In genomic region chrX:52935469-52935783, GRCh38 we compare ENCODE assay signal across 8 cellular contexts. TPM values are rescaled to one million over a fixed set of nuclear protein-coding genes. Genes with fewer than 3 reads are reported as not detected.
DNase-seq lines count a peak whose midpoint lies in the region; ATAC-seq, FAIRE-seq and TF ChIP-seq lines count a peak whose summit lies in the region.
"Not testable (repeated sequence)": the region's sequence is repeated elsewhere in the genome, so short reads cannot be mapped to it uniquely, and the experiment has no call there.

No MANE protein-coding gene starts in this region.

- TSS peak; percentile 94 for BruUV-seq in HepG2 (replicated peaks; lab: Mats Ljungman, UMichigan)

- no CpG with 5 or more reads among the region's 10 CpGs for WGBS in HepG2 (ENCODE audit: low lambda C conversion rate)
- WGBS in pancreas, 2 donors = 2 to 4% methylated on average over 10 of the region's 10 CpGs
- 1% methylated on average over 10 of the region's 10 CpGs; no CpG with 5 or more reads in 1 of the 2 donors for WGBS in tibial nerve, 2 donors

- TF ChIP-seq CTCF in GM06990 (IDR thresholded peaks at IDR 0.05; ENCODE audit: insufficient read depth, low read length, poor library complexity, severe bottlenecking) = peak; percentile 15
- TF ChIP-seq CTCF in WERI-Rb-1 (IDR thresholded peaks at IDR 0.05; ENCODE audit: low read depth, low read length); brain (conservative IDR thresholded peaks at IDR 0.05); fibroblast of mammary gland (conservative IDR thresholded peaks at IDR 0.05; ENCODE audit: control insufficient read depth, insufficient read depth, low read depth, low read length); HepG2 (CRISPR knock-in tag; IDR thresholded peaks at IDR 0.05); pancreas (IDR thresholded peaks at IDR 0.05); tibial nerve (IDR thresholded peaks at IDR 0.05): not testable (repeated sequence)

- TF ChIP-seq EP300 in HepG2 (IDR thresholded peaks at IDR 0.05; ENCODE audit: low read depth in 2 of 2, low read length in 2 of 2); HepG2 (CRISPR knock-in tag; IDR thresholded peaks at IDR 0.05; ENCODE audit: borderline replicate concordance); tibial nerve (IDR thresholded peaks at IDR 0.05): not testable (repeated sequence)

- peak overlapping the region; percentile 99 to 100 (median 99) for H3K27ac Mint-ChIP-seq in brain

- in situ Hi-C loops in HepG2 (cut with HindIII; ENCODE audit: extremely low pct_ligation_motif_present, low pct_unique_long_range_greater_than_20kb) = not testable (repeated sequence)

- not testable (repeated sequence) for TF ChIP-seq RAD21 in HepG2 (CRISPR knock-in tag; IDR thresholded peaks at IDR 0.05)

- H3K36me3 Mint-ChIP-seq in brain = not testable (repeated sequence)

- H3K27me3 ChIP-seq in GM06990 (replicated peaks; ENCODE audit: control insufficient read depth, insufficient read depth, low read length); HUES6 (ENCODE audit: control insufficient read depth, insufficient read depth, low read length); WERI-Rb-1 (ENCODE audit: insufficient read depth, low read depth, severe bottlenecking); HepG2 (ENCODE audit: control insufficient read depth in 1 of 2, insufficient read depth in 2 of 2, low read length in 2 of 2); pancreas; tibial nerve: not testable (repeated sequence)

- H3K4me3 ChIP-seq in GM06990 (replicated peaks; ENCODE audit: low read depth, low read length) = peak overlapping the region; percentile 82
- peak overlapping the region; percentile 86 for H3K4me3 ChIP-seq in HUES6 (ENCODE audit: low read depth, low read length)
- peak overlapping the region; percentile 53 for H3K4me3 ChIP-seq in WERI-Rb-1 (ENCODE audit: low read depth, low read length)
- H3K4me3 ChIP-seq in fibroblast of mammary gland (ENCODE audit: control insufficient read depth, low read depth, low read length) = peak overlapping the region; percentile 88
- peak overlapping the region; percentile 70 to 79 (median 71) for H3K4me3 ChIP-seq in HepG2 (replicated peaks in 1 of 3; ENCODE audit: insufficient read depth in 1 of 3, low read depth in 2 of 3, low read length in 3 of 3)
- peak overlapping the region; percentile 42 to 74 (median 60) for H3K4me3 ChIP-seq in pancreas
- H3K4me3 ChIP-seq in tibial nerve = peak overlapping the region; percentile 45 to 64 (median 50)

- not testable (repeated sequence) for DNase-seq in GM06990 (ENCODE audit: extremely low read depth, insufficient read length); WERI-Rb-1; fibroblast of mammary gland (ENCODE audit: low read depth); HepG2 (ENCODE audit: low spot score); pancreas; tibial nerve (ENCODE audit: low spot score in 2 of 2)

- not testable (repeated sequence) for H3K27me3 Mint-ChIP-seq in brain

- FAIRE-seq in HepG2 (lab: Jason Lieb, UNC); pancreas (lab: Jason Lieb, UNC): not testable (repeated sequence)

- H3K36me3 ChIP-seq in GM06990 (ENCODE audit: control insufficient read depth, insufficient read depth, low read length); HUES6 (ENCODE audit: control insufficient read depth, insufficient read depth, low read length); WERI-Rb-1; HepG2 (replicated peaks in 1 of 2; ENCODE audit: control insufficient read depth in 1 of 2, insufficient read depth in 2 of 2, low read length in 2 of 2); pancreas; tibial nerve: not testable (repeated sequence)

- H4K20me1 ChIP-seq in HepG2 (ENCODE audit: insufficient read depth, low read length) = not testable (repeated sequence)

- peaks cover 0 to 13% (median 0%) of the 10 kb centered on the region in 5 experiments for H3K9me3 Mint-ChIP-seq in brain

- H3K9ac ChIP-seq in HUES6 (ENCODE audit: low read length) (peak overlapping the region; percentile 97), HepG2 (ENCODE audit: insufficient read depth, low read depth, low read length) (peak overlapping the region; percentile 83)

- H3K9me3 ChIP-seq in HUES6 (ENCODE audit: control insufficient read depth, insufficient read depth, low read depth, low read length); WERI-Rb-1 (ENCODE audit: severe bottlenecking); HepG2 (ENCODE audit: low read length); pancreas; tibial nerve: not testable (repeated sequence)

- H2AFZ ChIP-seq in HepG2 (ENCODE audit: low read length) = not testable (repeated sequence)

- CTCF ChIA-PET in HepG2 (lab: Yijun Ruan, JAX; ENCODE audit: low intra/inter-chr PET ratio, low total read pairs) = not testable (repeated sequence)

- POLR2A ChIA-PET in HepG2 (lab: Yijun Ruan, JAX) = interaction anchor here (1.0 kb wide), 1 partner anchor 60 kb away, joined by 7 read pairs; no protein-coding TSS in a partner anchor

- not testable (repeated sequence) for H3K4me1 ChIP-seq in HUES6 (ENCODE audit: control insufficient read depth, insufficient read depth, low read length); pancreas; tibial nerve
- peaks cover 13% of the 10 kb centered on the region for H3K4me1 ChIP-seq in HepG2 (ENCODE audit: insufficient read depth, low read length)

- ATAC-seq in HepG2 = peak; percentile 23
- peak in 3 of 4 donors; percentile 6 to 11 (median 7) for ATAC-seq in pancreas

- peak overlapping the region; percentile 95; the same call in 1 of the 2 replicates for H3K27ac ChIP-seq in HUES6 (ENCODE audit: low read depth, low read length)
- peak overlapping the region; percentile 97 for H3K27ac ChIP-seq in WERI-Rb-1
- peak overlapping the region; percentile 80 for H3K27ac ChIP-seq in HepG2 (ENCODE audit: extremely low read length, insufficient read depth, low read length)
- peak overlapping the region; percentile 87 to 97 (median 94) for H3K27ac ChIP-seq in pancreas
- peak overlapping the region; percentile 95 to 98 (median 96) for H3K27ac ChIP-seq in tibial nerve

- intact Hi-C loops in HepG2 (cut with micrococcal nuclease; ENCODE audit: unreplicated experiment); pancreas (cut with DNase I): not testable (repeated sequence)

- H3K4me3 Mint-ChIP-seq in brain = peak overlapping the region; percentile 88 to 96 (median 90)

- TF ChIP-seq POLR2A in HepG2 (IDR thresholded peaks at IDR 0.05; ENCODE audit: insufficient read depth in 1 of 2, low read depth in 2 of 2, low read length in 2 of 2); tibial nerve (IDR thresholded peaks at IDR 0.05): not testable (repeated sequence)

- H3K79me2 ChIP-seq in HepG2 (ENCODE audit: insufficient read depth, low read length) = not testable (repeated sequence)

- H3K4me2 ChIP-seq in HepG2 (ENCODE audit: low read depth, low read length) = peak overlapping the region; percentile 74

- H3K4me1 Mint-ChIP-seq in brain = peaks cover 15% of the 10 kb centered on the region

RNA-seq across cellular contexts. Expression of gene FAM156A, which starts 22.9 kb away (rescaled TPM):
- polyA plus RNA-seq in brain (ENCODE audit: insufficient read depth, low read depth, low replicate concordance) (8.4 TPM), HepG2 (2011; rRNA removed) (53.8 and 57.9 TPM in 2 replicates), pancreas (10 to 100 TPM; 14.2 to 23.0 TPM)
- total RNA-seq in HepG2 (2016; rRNA removed; fragmentation: Illumina TruSeq; extraction: Trizol) (7.2 and 15.4 TPM in 2 replicates), pancreas (10 to 100 TPM in 2 of 6 donors, 1 to 10 TPM in 4; 3.2 to 11.5 (median 5.9) TPM), tibial nerve (10 to 100 TPM; 14.9 to 89.4 (median 32.9) TPM)
- 2.1 and 2.3 TPM in 2 replicates for total RNA-seq in HepG2 (2016; cell fraction: cytosol; rRNA removed; fragmentation: Illumina TruSeq; extraction: Trizol; ENCODE audit: low read depth)
- 7.6 and 13.8 TPM in 2 replicates for total RNA-seq in HepG2 (2016; cell fraction: insoluble cytoplasmic fraction; rRNA removed; fragmentation: Illumina TruSeq; extraction: Trizol)
- 1.9 and 5.9 TPM in 2 replicates for total RNA-seq in HepG2 (2016; cell fraction: membrane; rRNA removed; fragmentation: Illumina TruSeq; extraction: Trizol)
- total RNA-seq in HepG2 (2016; cell fraction: nucleus; rRNA removed; fragmentation: Illumina TruSeq; extraction: Trizol) = 15.4 and 17.3 TPM in 2 replicates
- 29.2 and 34.5 TPM in 2 replicates for polyA plus RNA-seq in HepG2 (2011; cell fraction: cytosol; rRNA removed)
- polyA plus RNA-seq in HepG2 (2011; cell fraction: nucleus; rRNA removed) = 350 and 359 TPM in 2 replicates
- polyA plus RNA-seq in HepG2 (2012) = 35.7 and 50.7 TPM in 2 replicates
- polyA plus RNA-seq in HepG2 (2016; cell fraction: cytosol; fragmentation: Illumina TruSeq; extraction: Trizol; ENCODE audit: low read depth) = 0.57 and 0.66 TPM in 2 replicates
- polyA plus RNA-seq in HepG2 (2016; cell fraction: insoluble cytoplasmic fraction; fragmentation: Illumina TruSeq; extraction: Trizol; ENCODE audit: low read depth) = 6.2 and 6.3 TPM in 2 replicates
- 1.8 and 2.6 TPM in 2 replicates for polyA plus RNA-seq in HepG2 (2016; cell fraction: membrane; fragmentation: Illumina TruSeq; extraction: Trizol; ENCODE audit: low read depth)
- polyA plus RNA-seq in HepG2 (2016; cell fraction: nucleus; fragmentation: Illumina TruSeq; extraction: Trizol; ENCODE audit: insufficient read depth, low read depth) = 85.4 and 94.3 TPM in 2 replicates
- 15.3 and 25.8 TPM in 2 replicates for polyA minus RNA-seq in HepG2 (2011; rRNA and poly(A)+ RNA removed; ENCODE audit: low replicate concordance)
- polyA minus RNA-seq in HepG2 (2011; cell fraction: cytosol; rRNA and poly(A)+ RNA removed) = 9.8 and 10.2 TPM in 2 replicates
- 62.5 and 68.2 TPM in 2 replicates for polyA minus RNA-seq in HepG2 (2011; cell fraction: nucleus; rRNA and poly(A)+ RNA removed)

RNA-seq across cellular contexts. Expression of gene FAM156B, which starts 38.3 kb away (rescaled TPM):
- polyA plus RNA-seq in brain (ENCODE audit: insufficient read depth, low read depth, low replicate concordance) = 7.7 TPM
- 6.3 and 7.8 TPM in 2 replicates for total RNA-seq in HepG2 (2016; rRNA removed; fragmentation: Illumina TruSeq; extraction: Trizol)
- 1.5 and 2.0 TPM in 2 replicates for total RNA-seq in HepG2 (2016; cell fraction: cytosol; rRNA removed; fragmentation: Illumina TruSeq; extraction: Trizol; ENCODE audit: low read depth)
- total RNA-seq in HepG2 (2016; cell fraction: insoluble cytoplasmic fraction; rRNA removed; fragmentation: Illumina TruSeq; extraction: Trizol) = 5.4 and 10.1 TPM in 2 replicates
- 1.1 and 5.2 TPM in 2 replicates for total RNA-seq in HepG2 (2016; cell fraction: membrane; rRNA removed; fragmentation: Illumina TruSeq; extraction: Trizol)
- 12.7 and 20.1 TPM in 2 replicates for total RNA-seq in HepG2 (2016; cell fraction: nucleus; rRNA removed; fragmentation: Illumina TruSeq; extraction: Trizol)
- polyA plus RNA-seq in HepG2 (2011; rRNA removed) = 82.1 and 85.9 TPM in 2 replicates
- 49.9 and 65.2 TPM in 2 replicates for polyA plus RNA-seq in HepG2 (2011; cell fraction: cytosol; rRNA removed)
- 716 and 744 TPM in 2 replicates for polyA plus RNA-seq in HepG2 (2011; cell fraction: nucleus; rRNA removed)
- polyA plus RNA-seq in HepG2 (2012) = 24.5 and 26.7 TPM in 2 replicates
- polyA plus RNA-seq in HepG2 (2016; cell fraction: cytosol; fragmentation: Illumina TruSeq; extraction: Trizol; ENCODE audit: low read depth) = 0.80 and 1.2 TPM in 2 replicates
- 6.2 and 10.3 TPM in 2 replicates for polyA plus RNA-seq in HepG2 (2016; cell fraction: insoluble cytoplasmic fraction; fragmentation: Illumina TruSeq; extraction: Trizol; ENCODE audit: low read depth)
- polyA plus RNA-seq in HepG2 (2016; cell fraction: membrane; fragmentation: Illumina TruSeq; extraction: Trizol; ENCODE audit: low read depth) = 2.6 and 3.8 TPM in 2 replicates
- 5.2 and 14.6 TPM in 2 replicates for polyA plus RNA-seq in HepG2 (2016; cell fraction: nucleus; fragmentation: Illumina TruSeq; extraction: Trizol; ENCODE audit: insufficient read depth, low read depth)
- polyA minus RNA-seq in HepG2 (2011; rRNA and poly(A)+ RNA removed; ENCODE audit: low replicate concordance) = 37.6 and 50.1 TPM in 2 replicates
- 7.9 and 8.4 TPM in 2 replicates for polyA minus RNA-seq in HepG2 (2011; cell fraction: cytosol; rRNA and poly(A)+ RNA removed)
- polyA minus RNA-seq in HepG2 (2011; cell fraction: nucleus; rRNA and poly(A)+ RNA removed) = 54.3 and 64.1 TPM in 2 replicates
- 1 to 10 TPM; 4.5 to 9.9 (median 5.4) TPM for total RNA-seq in pancreas
- 10 to 100 TPM; 49.7 to 83.3 TPM for polyA plus RNA-seq in pancreas
- total RNA-seq in tibial nerve = 10 to 100 TPM; 50.7 to 80.8 (median 61.2) TPM
